ENCODE assay signal across 1 cellular context in the genomic region with DNA sequence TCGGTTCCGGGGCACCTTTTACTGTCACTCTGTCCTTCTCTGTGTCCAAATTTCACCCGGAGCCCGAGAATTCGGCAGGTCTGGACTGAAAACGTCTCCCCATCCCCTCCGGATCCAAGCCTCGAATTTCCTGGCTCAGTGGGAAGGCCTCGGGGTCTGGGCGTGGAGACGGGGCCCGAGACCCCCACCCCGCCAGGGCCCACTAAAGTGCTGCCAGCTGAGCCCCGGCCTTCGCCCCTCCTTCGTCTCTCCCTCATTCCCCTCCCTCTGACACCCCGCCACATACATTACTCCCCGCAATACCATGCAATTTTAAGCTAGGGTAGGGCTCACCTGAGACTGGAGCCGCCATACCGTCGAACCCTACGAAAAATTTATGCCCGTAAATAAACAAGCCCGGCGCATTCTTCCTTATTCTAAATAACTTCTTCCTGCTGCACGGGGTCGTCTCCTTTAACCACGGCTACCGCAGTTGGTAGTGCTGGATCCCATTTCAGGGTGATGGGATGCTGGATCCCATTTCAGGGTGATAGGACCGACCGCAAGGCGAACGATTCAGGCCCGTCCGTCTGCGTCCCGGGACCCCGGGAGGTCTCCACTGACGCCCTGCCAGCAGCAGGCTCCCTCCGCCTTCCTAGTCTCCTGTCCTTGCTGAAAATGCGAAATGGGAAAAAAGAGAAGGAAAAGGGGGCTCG.
TF ChIP-seq lines count a peak whose summit lies in the region.

No MANE protein-coding gene starts in this region.

TF ChIP-seq in K562, 482 proteins besides CTCF, POLR2A, EP300 and RAD21 (continued from another document):
- TF ChIP-seq, protein P1, sequence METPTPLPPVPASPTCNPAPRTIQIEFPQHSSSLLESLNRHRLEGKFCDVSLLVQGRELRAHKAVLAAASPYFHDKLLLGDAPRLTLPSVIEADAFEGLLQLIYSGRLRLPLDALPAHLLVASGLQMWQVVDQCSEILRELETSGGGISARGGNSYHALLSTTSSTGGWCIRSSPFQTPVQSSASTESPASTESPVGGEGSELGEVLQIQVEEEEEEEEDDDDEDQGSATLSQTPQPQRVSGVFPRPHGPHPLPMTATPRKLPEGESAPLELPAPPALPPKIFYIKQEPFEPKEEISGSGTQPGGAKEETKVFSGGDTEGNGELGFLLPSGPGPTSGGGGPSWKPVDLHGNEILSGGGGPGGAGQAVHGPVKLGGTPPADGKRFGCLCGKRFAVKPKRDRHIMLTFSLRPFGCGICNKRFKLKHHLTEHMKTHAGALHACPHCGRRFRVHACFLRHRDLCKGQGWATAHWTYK (CRISPR knock-in tag; IDR thresholded peaks at IDR 0.05), result no peak
- no peak for TF ChIP-seq POLR3G (IDR thresholded peaks at IDR 0.05; ENCODE audit: extremely low read depth, insufficient read length, insufficient replicate concordance)
- TF ChIP-seq TAF9B (IDR thresholded peaks at IDR 0.05; ENCODE audit: partially characterized antibody), result no peak
- TF ChIP-seq, protein P2, sequence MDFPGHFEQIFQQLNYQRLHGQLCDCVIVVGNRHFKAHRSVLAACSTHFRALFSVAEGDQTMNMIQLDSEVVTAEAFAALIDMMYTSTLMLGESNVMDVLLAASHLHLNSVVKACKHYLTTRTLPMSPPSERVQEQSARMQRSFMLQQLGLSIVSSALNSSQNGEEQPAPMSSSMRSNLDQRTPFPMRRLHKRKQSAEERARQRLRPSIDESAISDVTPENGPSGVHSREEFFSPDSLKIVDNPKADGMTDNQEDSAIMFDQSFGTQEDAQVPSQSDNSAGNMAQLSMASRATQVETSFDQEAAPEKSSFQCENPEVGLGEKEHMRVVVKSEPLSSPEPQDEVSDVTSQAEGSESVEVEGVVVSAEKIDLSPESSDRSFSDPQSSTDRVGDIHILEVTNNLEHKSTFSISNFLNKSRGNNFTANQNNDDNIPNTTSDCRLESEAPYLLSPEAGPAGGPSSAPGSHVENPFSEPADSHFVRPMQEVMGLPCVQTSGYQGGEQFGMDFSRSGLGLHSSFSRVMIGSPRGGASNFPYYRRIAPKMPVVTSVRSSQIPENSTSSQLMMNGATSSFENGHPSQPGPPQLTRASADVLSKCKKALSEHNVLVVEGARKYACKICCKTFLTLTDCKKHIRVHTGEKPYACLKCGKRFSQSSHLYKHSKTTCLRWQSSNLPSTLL (IDR thresholded peaks at IDR 0.05), result no peak
- TF ChIP-seq HOXB6 (CRISPR knock-in tag; IDR thresholded peaks at IDR 0.05; ENCODE audit: borderline replicate concordance), result no peak
- 0 out of 4 replicates have a peak, but pooled peaks of 1 of the 2 experiments have one; percentile 1 for TF ChIP-seq RCOR1 (IDR thresholded peaks at IDR 0.05; ENCODE audit: borderline replicate concordance in 1 of 2, low read depth in 2 of 2, low read length in 2 of 2)
- TF ChIP-seq HNRNPUL1 (IDR thresholded peaks at IDR 0.05; ENCODE audit: low read length), result no peak
- TF ChIP-seq CBX3 (IDR thresholded peaks at IDR 0.05; ENCODE audit: borderline replicate concordance in 1 of 2, low read length in 2 of 2), result no peak
- peak; percentile 40; the same call in 1 of the 2 replicates for TF ChIP-seq STAG1 (CRISPR knock-in tag; IDR thresholded peaks at IDR 0.05; ENCODE audit: borderline replicate concordance)
- TF ChIP-seq, protein P3, sequence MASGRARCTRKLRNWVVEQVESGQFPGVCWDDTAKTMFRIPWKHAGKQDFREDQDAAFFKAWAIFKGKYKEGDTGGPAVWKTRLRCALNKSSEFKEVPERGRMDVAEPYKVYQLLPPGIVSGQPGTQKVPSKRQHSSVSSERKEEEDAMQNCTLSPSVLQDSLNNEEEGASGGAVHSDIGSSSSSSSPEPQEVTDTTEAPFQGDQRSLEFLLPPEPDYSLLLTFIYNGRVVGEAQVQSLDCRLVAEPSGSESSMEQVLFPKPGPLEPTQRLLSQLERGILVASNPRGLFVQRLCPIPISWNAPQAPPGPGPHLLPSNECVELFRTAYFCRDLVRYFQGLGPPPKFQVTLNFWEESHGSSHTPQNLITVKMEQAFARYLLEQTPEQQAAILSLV (tag; IDR thresholded peaks at IDR 0.05), result no peak
- no peak for TF ChIP-seq EP400 (IDR thresholded peaks at IDR 0.05)
- no peak for TF ChIP-seq ZBTB17 (CRISPR knock-in tag; IDR thresholded peaks at IDR 0.05)
- TF ChIP-seq, protein P4, sequence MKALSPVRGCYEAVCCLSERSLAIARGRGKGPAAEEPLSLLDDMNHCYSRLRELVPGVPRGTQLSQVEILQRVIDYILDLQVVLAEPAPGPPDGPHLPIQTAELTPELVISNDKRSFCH (CRISPR knock-in tag; IDR thresholded peaks at IDR 0.05), result no peak
- TF ChIP-seq, protein P4 (tag; IDR thresholded peaks at IDR 0.05), result no peak
- no peak for TF ChIP-seq NR3C1 (CRISPR knock-in tag; IDR thresholded peaks at IDR 0.05)
- TF ChIP-seq THRAP3 (IDR thresholded peaks at IDR 0.05; ENCODE audit: borderline replicate concordance), result no peak
